Comparison of ENCODE assay signal across 2 cellular contexts in the genomic region with DNA sequence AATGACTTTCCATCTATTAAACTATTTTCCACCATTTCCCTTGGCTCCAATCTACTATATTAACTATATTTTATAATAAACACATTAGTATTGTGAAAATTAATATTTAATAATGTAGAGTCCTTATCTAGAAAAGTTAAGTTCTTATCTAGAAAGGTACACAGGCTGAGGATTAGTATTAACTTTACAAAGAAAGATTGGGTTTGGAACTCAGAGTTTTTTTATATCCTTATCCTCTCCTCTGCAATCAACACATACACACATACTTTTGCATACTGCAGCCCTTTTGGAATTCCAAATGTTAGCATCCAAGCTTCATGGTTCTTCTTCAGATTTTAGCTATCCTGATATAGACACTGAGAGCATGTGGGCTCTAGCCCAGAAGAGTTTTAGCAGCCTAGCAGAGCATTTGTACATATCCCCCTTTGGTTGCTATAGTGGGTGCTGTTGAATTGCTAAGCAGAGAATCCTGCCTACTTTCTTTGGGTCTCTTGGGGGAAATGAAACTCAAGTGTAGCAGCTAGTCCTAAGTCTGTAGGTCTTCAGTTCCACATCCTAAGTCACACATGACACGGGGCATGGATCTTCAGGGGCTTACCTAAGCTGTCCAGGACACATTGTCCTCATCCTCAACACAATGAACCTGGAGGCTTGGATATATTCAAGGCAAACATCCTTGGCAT.
TF ChIP-seq lines count a peak whose summit lies in the region.

No MANE protein-coding gene starts in this region.

TF ChIP-seq in IMR-90, 13 proteins besides CTCF, POLR2A, EP300 and RAD21:
- no peak for TF ChIP-seq RCOR1 (IDR thresholded peaks at IDR 0.05; ENCODE audit: insufficient replicate concordance, low read length)
- no peak for TF ChIP-seq CEBPB (IDR thresholded peaks at IDR 0.05; ENCODE audit: low read depth, low read length)
- TF ChIP-seq, protein P1, sequence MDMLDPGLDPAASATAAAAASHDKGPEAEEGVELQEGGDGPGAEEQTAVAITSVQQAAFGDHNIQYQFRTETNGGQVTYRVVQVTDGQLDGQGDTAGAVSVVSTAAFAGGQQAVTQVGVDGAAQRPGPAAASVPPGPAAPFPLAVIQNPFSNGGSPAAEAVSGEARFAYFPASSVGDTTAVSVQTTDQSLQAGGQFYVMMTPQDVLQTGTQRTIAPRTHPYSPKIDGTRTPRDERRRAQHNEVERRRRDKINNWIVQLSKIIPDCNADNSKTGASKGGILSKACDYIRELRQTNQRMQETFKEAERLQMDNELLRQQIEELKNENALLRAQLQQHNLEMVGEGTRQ (IDR thresholded peaks at IDR 0.05; ENCODE audit: low read depth, low read length) = no peak
TF ChIP-seq in IMR-90: peak in this region for 0.

TF ChIP-seq in GM12878, 131 proteins besides CTCF, POLR2A, EP300 and RAD21:
- no peak for TF ChIP-seq PAX8 (IDR thresholded peaks at IDR 0.05)
- no peak for TF ChIP-seq EZH2 (IDR thresholded peaks at IDR 0.05; ENCODE audit: borderline replicate concordance, control insufficient read depth, low read depth, low read length)
- TF ChIP-seq IRF4 (IDR thresholded peaks at IDR 0.05; ENCODE audit: low read depth, low read length) = no peak
- TF ChIP-seq TCF12 (IDR thresholded peaks at IDR 0.05; ENCODE audit: low read depth, low read length) = no peak
- no peak for TF ChIP-seq MXI1 (IDR thresholded peaks at IDR 0.05; ENCODE audit: low read depth, low read length)
- no peak; the same call in 1 of the 2 replicates for TF ChIP-seq SPI1 (IDR thresholded peaks at IDR 0.05; ENCODE audit: borderline replicate concordance, insufficient read depth, low read depth, low read length)
- TF ChIP-seq RFX5 (IDR thresholded peaks at IDR 0.05; ENCODE audit: low read depth, low read length) = no peak
- TF ChIP-seq HDAC2 (IDR thresholded peaks at IDR 0.05) = no peak
- TF ChIP-seq, protein P2, sequence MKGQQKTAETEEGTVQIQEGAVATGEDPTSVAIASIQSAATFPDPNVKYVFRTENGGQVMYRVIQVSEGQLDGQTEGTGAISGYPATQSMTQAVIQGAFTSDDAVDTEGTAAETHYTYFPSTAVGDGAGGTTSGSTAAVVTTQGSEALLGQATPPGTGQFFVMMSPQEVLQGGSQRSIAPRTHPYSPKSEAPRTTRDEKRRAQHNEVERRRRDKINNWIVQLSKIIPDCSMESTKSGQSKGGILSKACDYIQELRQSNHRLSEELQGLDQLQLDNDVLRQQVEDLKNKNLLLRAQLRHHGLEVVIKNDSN (IDR thresholded peaks at IDR 0.05; ENCODE audit: borderline replicate concordance, extremely low read length, insufficient read depth, low read depth, low read length) = no peak
- TF ChIP-seq, protein P3, sequence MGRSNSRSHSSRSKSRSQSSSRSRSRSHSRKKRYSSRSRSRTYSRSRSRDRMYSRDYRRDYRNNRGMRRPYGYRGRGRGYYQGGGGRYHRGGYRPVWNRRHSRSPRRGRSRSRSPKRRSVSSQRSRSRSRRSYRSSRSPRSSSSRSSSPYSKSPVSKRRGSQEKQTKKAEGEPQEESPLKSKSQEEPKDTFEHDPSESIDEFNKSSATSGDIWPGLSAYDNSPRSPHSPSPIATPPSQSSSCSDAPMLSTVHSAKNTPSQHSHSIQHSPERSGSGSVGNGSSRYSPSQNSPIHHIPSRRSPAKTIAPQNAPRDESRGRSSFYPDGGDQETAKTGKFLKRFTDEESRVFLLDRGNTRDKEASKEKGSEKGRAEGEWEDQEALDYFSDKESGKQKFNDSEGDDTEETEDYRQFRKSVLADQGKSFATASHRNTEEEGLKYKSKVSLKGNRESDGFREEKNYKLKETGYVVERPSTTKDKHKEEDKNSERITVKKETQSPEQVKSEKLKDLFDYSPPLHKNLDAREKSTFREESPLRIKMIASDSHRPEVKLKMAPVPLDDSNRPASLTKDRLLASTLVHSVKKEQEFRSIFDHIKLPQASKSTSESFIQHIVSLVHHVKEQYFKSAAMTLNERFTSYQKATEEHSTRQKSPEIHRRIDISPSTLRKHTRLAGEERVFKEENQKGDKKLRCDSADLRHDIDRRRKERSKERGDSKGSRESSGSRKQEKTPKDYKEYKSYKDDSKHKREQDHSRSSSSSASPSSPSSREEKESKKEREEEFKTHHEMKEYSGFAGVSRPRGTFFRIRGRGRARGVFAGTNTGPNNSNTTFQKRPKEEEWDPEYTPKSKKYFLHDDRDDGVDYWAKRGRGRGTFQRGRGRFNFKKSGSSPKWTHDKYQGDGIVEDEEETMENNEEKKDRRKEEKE (IDR thresholded peaks at IDR 0.05) = no peak
- no peak for TF ChIP-seq SUZ12 (IDR thresholded peaks at IDR 0.05; ENCODE audit: unreplicated experiment)
- no peak for TF ChIP-seq SREBF2 (IDR thresholded peaks at IDR 0.05; ENCODE audit: low read length)
